13 cellular contexts compared by ENCODE assay signal in genomic region chr9:105302728-105303127, GRCh38.
DNase-seq lines count a peak whose midpoint lies in the region.
"Had no signal": no experiment of that assay in that cellular context is flagged by ENCODE, and none has a peak within 500 bp of the region (broad histone marks: within the 10 kb centered on the region; RNA-seq: fewer than 3 reads in every experiment).

No MANE protein-coding gene starts in this region.

- H3K27ac ChIP-seq in caudate nucleus (ENCODE audit: low read depth, low read length) (peak overlapping the region; percentile 65), layer of hippocampus (ENCODE audit: low read depth, low read length) (peak overlapping the region; percentile 33)
- H3K27ac ChIP-seq: BLaER1 had no signal

- H3K27me3 ChIP-seq in layer of hippocampus (ENCODE audit: control insufficient read depth, insufficient read depth, low read length) = no peaks in the 10 kb centered on the region
- H3K27me3 ChIP-seq: BLaER1 had no signal

- DNase-seq in OCI-M1 (lab: John Stamatoyannopoulos, UW) = peak; percentile 19
- no peak for DNase-seq in caudate nucleus (lab: John Stamatoyannopoulos, UW)
- no peak for DNase-seq in stimulated activated CD4-positive, alpha-beta T cell treated with anti-CD3 and anti-CD28 coated beads, Interleukin-1b, Interleukin-23, amount 100 ng/mL, for 48 hours
- DNase-seq in central memory CD4-positive, alpha-beta T cell = no peak
- no peak for DNase-seq in NK-92 treated with Interleukin-12 subunit alpha and Interleukin-12 subunit beta, amount 100 ng/mL, for 24 hours (lab: John Stamatoyannopoulos, UW)
- no peak for DNase-seq in stimulated activated CD4-positive, alpha-beta T cell treated with anti-CD3 and anti-CD28 coated beads, Interleukin-12 subunit alpha, Interleukin-12 subunit beta, amount 100 ng/mL, for 4 hours
- DNase-seq: 8988T; CD4-positive, alpha-beta memory T cell; DMS153; DMS79 treated with DMSO at 0.1 percent for 48 hours; GF-D8 had no signal
